In the genomic region with DNA sequence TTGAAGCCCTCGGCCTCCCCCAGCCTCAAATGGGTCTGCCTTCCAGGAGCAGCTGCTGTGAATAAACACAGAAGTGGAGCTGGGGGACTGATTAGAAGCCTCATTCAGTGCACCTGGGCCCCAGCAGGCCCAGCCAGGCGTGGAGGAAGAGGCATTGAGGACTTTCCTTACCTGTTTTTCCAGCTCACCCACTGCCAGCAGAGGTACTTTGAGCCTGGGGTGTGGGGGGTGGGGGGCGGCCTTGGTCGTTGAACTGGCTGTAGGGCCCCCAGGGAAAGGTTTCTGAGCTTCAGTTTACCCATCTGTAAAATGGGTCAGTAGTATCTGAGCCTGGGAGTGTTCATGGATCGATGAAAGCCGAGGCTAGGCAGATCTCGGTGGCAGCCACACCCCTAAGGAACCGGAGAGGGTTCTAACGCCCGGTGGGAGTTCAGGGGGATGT, we compare ENCODE assay signal across 8 cellular contexts. TPM values are rescaled to one million over a fixed set of nuclear protein-coding genes. Genes with fewer than 3 reads are reported as not detected.
DNase-seq lines count a peak whose midpoint lies in the region; ATAC-seq and TF ChIP-seq lines count a peak whose summit lies in the region.

No MANE protein-coding gene starts in this region.

- H3K36me3 ChIP-seq in mammary epithelial cell (ENCODE audit: insufficient read depth, low read length): no peaks in the 10 kb centered on the region

- ATAC-seq in natural killer cell (no peak), GM21619 (IDR thresholded peaks at IDR 0.05; ENCODE audit: unreplicated experiment) (no peak), GM21515 (IDR thresholded peaks at IDR 0.05; ENCODE audit: unreplicated experiment) (no peak), GM19035 (IDR thresholded peaks at IDR 0.05; ENCODE audit: unreplicated experiment) (no peak)

- H2AFZ ChIP-seq in mammary epithelial cell (ENCODE audit: low read depth, low read length): no peak overlapping the region

- peak overlapping the region in 1 of 3 experiments; percentile 84 for H3K4me3 ChIP-seq in mammary epithelial cell (replicated peaks in 1 of 3; ENCODE audit: insufficient read depth in 1 of 3, low read depth in 2 of 3, low read length in 3 of 3)

- dilution Hi-C loops in mammary epithelial cell (cut with HindIII; ENCODE audit: low sequenced_read_pairs): loop anchor here (5.0 kb wide), 1 partner anchor 33 kb away; no protein-coding TSS in a partner anchor

- H3K27me3 Mint-ChIP-seq in IgD-negative memory B cell (no peaks in the 10 kb centered on the region), natural killer cell (ENCODE audit: low read depth in 2 of 2) (no peaks in the 10 kb centered on the region)

- 73% methylated on average over 9 of the region's 10 CpGs for WGBS in mammary epithelial cell (ENCODE audit: low coverage, missing lambda C conversion rate)

- peak overlapping the region; percentile 88 to 96 (median 96) for H3K4me3 Mint-ChIP-seq in IgD-negative memory B cell
- peak overlapping the region; percentile 92 for H3K4me3 Mint-ChIP-seq in natural killer cell

- in situ Hi-C loops in mammary epithelial cell (cut with MboI; ENCODE audit: low sequenced_read_pairs in 2 of 2): no loop called here

- H3K9ac ChIP-seq in mammary epithelial cell (ENCODE audit: insufficient read depth, low read length): no peak overlapping the region

- peak overlapping the region; percentile 82 to 97 (median 96) for H3K27ac Mint-ChIP-seq in IgD-negative memory B cell
- peak overlapping the region; percentile 97 to 100 for H3K27ac Mint-ChIP-seq in natural killer cell

- CTCF ChIA-PET in mammary epithelial cell (lab: Charles Lee; ENCODE audit: low non-redundant PET): no interaction called here

- no peaks in the 10 kb centered on the region for H4K20me1 ChIP-seq in mammary epithelial cell (ENCODE audit: insufficient read depth, low read length)

- intact Hi-C loops in mammary epithelial cell (cut with micrococcal nuclease) (loop anchor here (5.0 kb wide), 1 partner anchor 53 kb away; no protein-coding TSS in a partner anchor), natural killer cell (cut with micrococcal nuclease) (no loop called here)

- no TSS peak for BruUV-seq in mammary epithelial cell (replicated peaks; lab: Mats Ljungman, UMichigan)

- peak; percentile 73 for DNase-seq in COLO668 (lab: John Stamatoyannopoulos, UW; ENCODE audit: unreplicated experiment)
- no peak for DNase-seq in mammary epithelial cell
- no peak for DNase-seq in natural killer cell
- no peak for DNase-seq in AML-193 (lab: John Stamatoyannopoulos, UW)

- TF ChIP-seq CTCF in mammary epithelial cell (conservative IDR thresholded peaks at IDR 0.05 in 1 of 2, IDR thresholded peaks at IDR 0.05 in 1 of 2; ENCODE audit: extremely low read depth in 1 of 2, insufficient read depth in 1 of 2, low read depth in 1 of 2, low read length in 2 of 2): no peak
- no peak for TF ChIP-seq CTCF in natural killer cell (IDR thresholded peaks at IDR 0.05)

- H3K79me2 ChIP-seq in mammary epithelial cell (ENCODE audit: insufficient read depth, low read length): no peaks in the 10 kb centered on the region

- H3K4me1 Mint-ChIP-seq in IgD-negative memory B cell (peaks cover 20 to 32% (median 28%) of the 10 kb centered on the region in 3 donors), natural killer cell (peaks cover 30 to 54% of the 10 kb centered on the region in 2 donors)

- H3K36me3 Mint-ChIP-seq in IgD-negative memory B cell (peaks cover 4% of the 10 kb centered on the region), natural killer cell (no peaks in the 10 kb centered on the region)

- H3K4me2 ChIP-seq in mammary epithelial cell (ENCODE audit: insufficient read depth, low read depth, low read length): peak overlapping the region; percentile 96

- H3K9me3 Mint-ChIP-seq in IgD-negative memory B cell (no peaks in the 10 kb centered on the region), natural killer cell (no peaks in the 10 kb centered on the region)

- H3K9me3 ChIP-seq in mammary epithelial cell (replicated peaks; ENCODE audit: insufficient read depth, low read length): no peaks in the 10 kb centered on the region

- H3K27me3 ChIP-seq in mammary epithelial cell (ENCODE audit: insufficient read depth, low read length): no peaks in the 10 kb centered on the region

- peaks cover 9% of the 10 kb centered on the region for H3K4me1 ChIP-seq in mammary epithelial cell (ENCODE audit: insufficient read depth, low read length)

- no peak overlapping the region for H3K27ac ChIP-seq in mammary epithelial cell (ENCODE audit: insufficient read depth, low read depth, low read length)

RNA-seq across cellular contexts. Expression of gene CERS4, which starts 1.5 kb away (rescaled TPM):
- polyA plus RNA-seq in IgD-negative memory B cell: 38.0 TPM
- total RNA-seq in mammary epithelial cell: 10 to 100 TPM; 21.0 to 23.3 TPM
- polyA plus RNA-seq in mammary epithelial cell: 18.9 TPM
- 32.9 TPM for polyA minus RNA-seq in mammary epithelial cell
- 10 to 100 TPM; 50.0 to 70.8 (median 69.8) TPM for total RNA-seq in natural killer cell
